In genomic region chr20:54668271-54669053, GRCh38 we compare ENCODE assay signal across 8 cellular contexts.
DNase-seq lines count a peak whose midpoint lies in the region; ATAC-seq and TF ChIP-seq lines count a peak whose summit lies in the region.

No MANE protein-coding gene starts in this region.

- no peaks in the 10 kb centered on the region for H3K4me1 Mint-ChIP-seq in WTC11

- TF ChIP-seq CTCF in WTC11 (IDR thresholded peaks at IDR 0.05), result peak; percentile 48

- DNase-seq in GM03348 (ENCODE audit: low spot score), result peak; percentile 54
- peak; percentile 26 for DNase-seq in WTC11 (ENCODE audit: low spot score)
- DNase-seq in fibroblast of peridontal ligament (ENCODE audit: extremely low read depth), result peak; percentile 5
- DNase-seq in stimulated activated CD4-positive, alpha-beta T cell treated with anti-CD3 and anti-CD28 coated beads, Interleukin-1b, Interleukin-23, amount 100 ng/mL, for 48 hours, result peak; percentile 16
- no peak for DNase-seq in dedifferentiated amniotic fluid mesenchymal stem cell (ENCODE audit: extremely low spot score)

- CTCF ChIA-PET in WTC11 (lab: Charles Lee), result interaction anchor here (0.6 to 1.1 kb wide), 4 partner anchors 9 to 1675 kb away, joined by 3 to 8 read pairs (median 3); no protein-coding TSS in a partner anchor

- POLR2A ChIA-PET in WTC11 (lab: Charles Lee), result no interaction called here

- peak; percentile 75 for ATAC-seq in GM19467 (IDR thresholded peaks at IDR 0.05; ENCODE audit: unreplicated experiment)
- peak; percentile 67 for ATAC-seq in HG03520 (IDR thresholded peaks at IDR 0.05; ENCODE audit: unreplicated experiment)
- ATAC-seq in WTC11, result peak; percentile 91
- ATAC-seq in HG03439 (IDR thresholded peaks at IDR 0.05; ENCODE audit: unreplicated experiment), result no peak

- H3K27me3 Mint-ChIP-seq in WTC11 (ENCODE audit: low read depth), result peaks cover 25% of the 10 kb centered on the region

- no peak overlapping the region for H3K27ac Mint-ChIP-seq in WTC11

- H3K4me3 Mint-ChIP-seq in WTC11, result no peak overlapping the region

- peaks cover 22% of the 10 kb centered on the region for H3K9me3 Mint-ChIP-seq in WTC11

- peaks cover 7% of the 10 kb centered on the region; the same call in 1 of the 2 replicates for H3K36me3 Mint-ChIP-seq in WTC11

TF ChIP-seq in WTC11, 78 proteins besides CTCF, POLR2A, EP300 and RAD21:
- TF ChIP-seq ZNF121 (CRISPR knock-in tag; IDR thresholded peaks at IDR 0.05) (no peak), FOXP4 (CRISPR knock-in tag; IDR thresholded peaks at IDR 0.05) (no peak)
TF ChIP-seq in WTC11: peak in this region for 0.
